ENCODE assay signal across 1 cellular context in genomic region chr16:85315871-85316270, GRCh38.
TF ChIP-seq lines count a peak whose summit lies in the region.

No MANE protein-coding gene starts in this region.

TF ChIP-seq in HepG2, 621 proteins besides CTCF, POLR2A, EP300 and RAD21 (continued from another document):
- TF ChIP-seq, protein P1, sequence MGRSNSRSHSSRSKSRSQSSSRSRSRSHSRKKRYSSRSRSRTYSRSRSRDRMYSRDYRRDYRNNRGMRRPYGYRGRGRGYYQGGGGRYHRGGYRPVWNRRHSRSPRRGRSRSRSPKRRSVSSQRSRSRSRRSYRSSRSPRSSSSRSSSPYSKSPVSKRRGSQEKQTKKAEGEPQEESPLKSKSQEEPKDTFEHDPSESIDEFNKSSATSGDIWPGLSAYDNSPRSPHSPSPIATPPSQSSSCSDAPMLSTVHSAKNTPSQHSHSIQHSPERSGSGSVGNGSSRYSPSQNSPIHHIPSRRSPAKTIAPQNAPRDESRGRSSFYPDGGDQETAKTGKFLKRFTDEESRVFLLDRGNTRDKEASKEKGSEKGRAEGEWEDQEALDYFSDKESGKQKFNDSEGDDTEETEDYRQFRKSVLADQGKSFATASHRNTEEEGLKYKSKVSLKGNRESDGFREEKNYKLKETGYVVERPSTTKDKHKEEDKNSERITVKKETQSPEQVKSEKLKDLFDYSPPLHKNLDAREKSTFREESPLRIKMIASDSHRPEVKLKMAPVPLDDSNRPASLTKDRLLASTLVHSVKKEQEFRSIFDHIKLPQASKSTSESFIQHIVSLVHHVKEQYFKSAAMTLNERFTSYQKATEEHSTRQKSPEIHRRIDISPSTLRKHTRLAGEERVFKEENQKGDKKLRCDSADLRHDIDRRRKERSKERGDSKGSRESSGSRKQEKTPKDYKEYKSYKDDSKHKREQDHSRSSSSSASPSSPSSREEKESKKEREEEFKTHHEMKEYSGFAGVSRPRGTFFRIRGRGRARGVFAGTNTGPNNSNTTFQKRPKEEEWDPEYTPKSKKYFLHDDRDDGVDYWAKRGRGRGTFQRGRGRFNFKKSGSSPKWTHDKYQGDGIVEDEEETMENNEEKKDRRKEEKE (IDR thresholded peaks at IDR 0.05): no peak
- TF ChIP-seq SNAPC2 (CRISPR knock-in tag; IDR thresholded peaks at IDR 0.05): no peak
- TF ChIP-seq ZBTB20 (CRISPR knock-in tag; IDR thresholded peaks at IDR 0.05; ENCODE audit: borderline replicate concordance, low read depth): no peak
- TF ChIP-seq, protein P2, sequence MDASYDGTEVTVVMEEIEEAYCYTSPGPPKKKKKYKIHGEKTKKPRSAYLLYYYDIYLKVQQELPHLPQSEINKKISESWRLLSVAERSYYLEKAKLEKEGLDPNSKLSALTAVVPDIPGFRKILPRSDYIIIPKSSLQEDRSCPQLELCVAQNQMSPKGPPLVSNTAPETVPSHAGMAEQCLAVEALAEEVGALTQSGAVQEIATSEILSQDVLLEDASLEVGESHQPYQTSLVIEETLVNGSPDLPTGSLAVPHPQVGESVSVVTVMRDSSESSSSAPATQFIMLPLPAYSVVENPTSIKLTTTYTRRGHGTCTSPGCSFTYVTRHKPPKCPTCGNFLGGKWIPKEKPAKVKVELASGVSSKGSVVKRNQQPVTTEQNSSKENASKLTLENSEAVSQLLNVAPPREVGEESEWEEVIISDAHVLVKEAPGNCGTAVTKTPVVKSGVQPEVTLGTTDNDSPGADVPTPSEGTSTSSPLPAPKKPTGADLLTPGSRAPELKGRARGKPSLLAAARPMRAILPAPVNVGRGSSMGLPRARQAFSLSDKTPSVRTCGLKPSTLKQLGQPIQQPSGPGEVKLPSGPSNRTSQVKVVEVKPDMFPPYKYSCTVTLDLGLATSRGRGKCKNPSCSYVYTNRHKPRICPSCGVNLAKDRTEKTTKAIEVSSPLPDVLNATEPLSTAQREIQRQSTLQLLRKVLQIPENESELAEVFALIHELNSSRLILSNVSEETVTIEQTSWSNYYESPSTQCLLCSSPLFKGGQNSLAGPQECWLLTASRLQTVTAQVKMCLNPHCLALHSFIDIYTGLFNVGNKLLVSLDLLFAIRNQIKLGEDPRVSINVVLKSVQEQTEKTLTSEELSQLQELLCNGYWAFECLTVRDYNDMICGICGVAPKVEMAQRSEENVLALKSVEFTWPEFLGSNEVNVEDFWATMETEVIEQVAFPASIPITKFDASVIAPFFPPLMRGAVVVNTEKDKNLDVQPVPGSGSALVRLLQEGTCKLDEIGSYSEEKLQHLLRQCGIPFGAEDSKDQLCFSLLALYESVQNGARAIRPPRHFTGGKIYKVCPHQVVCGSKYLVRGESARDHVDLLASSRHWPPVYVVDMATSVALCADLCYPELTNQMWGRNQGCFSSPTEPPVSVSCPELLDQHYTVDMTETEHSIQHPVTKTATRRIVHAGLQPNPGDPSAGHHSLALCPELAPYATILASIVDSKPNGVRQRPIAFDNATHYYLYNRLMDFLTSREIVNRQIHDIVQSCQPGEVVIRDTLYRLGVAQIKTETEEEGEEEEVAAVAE (CRISPR knock-in tag; IDR thresholded peaks at IDR 0.05; ENCODE audit: borderline replicate concordance): no peak
- 0 out of 2 replicates have a peak, but pooled peaks have one; percentile 4 for TF ChIP-seq TMF1 (CRISPR knock-in tag; IDR thresholded peaks at IDR 0.05; ENCODE audit: low read depth)
- no peak for TF ChIP-seq LRRFIP1 (CRISPR knock-in tag; conservative IDR thresholded peaks at IDR 0.05)
- 0 out of 2 replicates have a peak, but pooled peaks have one; percentile 11 for TF ChIP-seq PITX1 (CRISPR knock-in tag; IDR thresholded peaks at IDR 0.05)
